ENCODE assay signal across 8 cellular contexts in the genomic region with DNA sequence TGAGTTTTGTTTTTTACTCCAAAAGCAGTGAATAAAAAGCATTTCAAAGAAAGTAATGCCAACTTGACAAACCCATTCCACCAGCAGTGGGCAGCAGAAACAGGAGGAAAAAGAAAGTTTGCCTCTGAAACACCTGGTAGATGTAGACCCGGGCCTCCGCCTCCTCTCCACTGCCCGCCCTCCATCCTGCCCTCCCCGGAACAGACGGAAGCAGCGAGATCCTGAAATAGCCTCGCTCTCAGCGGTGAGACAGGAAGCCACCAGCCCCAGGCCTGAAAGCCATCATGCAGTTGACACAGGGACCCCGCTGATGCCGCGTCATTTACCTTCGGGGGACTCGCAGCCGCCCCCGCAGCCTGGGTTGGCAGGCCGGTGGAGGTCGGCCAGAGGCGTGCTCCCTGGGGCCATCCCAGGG.
A peak's percentile ranks its signal among the peaks of the same experiment; 100 is the strongest.
DNase-seq lines count a peak whose midpoint lies in the region; ATAC-seq and TF ChIP-seq lines count a peak whose summit lies in the region.

No MANE protein-coding gene starts in this region.

- no peak overlapping the region for H3K27ac ChIP-seq in HCT116 (ENCODE audit: low read depth, low read length)

- RAD21 ChIA-PET in HCT116 (lab: Charles Lee; ENCODE audit: low non-redundant PET in 1 of 2, low total read pairs in 2 of 2, uncharacterized antibody in 2 of 2, unreplicated experiment in 2 of 2) = no interaction called here

- no peaks in the 10 kb centered on the region for H3K36me3 ChIP-seq in HCT116 (ENCODE audit: control insufficient read depth in 1 of 2, insufficient read depth in 2 of 2, low read length in 2 of 2)

- H3K9me2 ChIP-seq in HCT116 (ENCODE audit: insufficient read depth) = no peaks in the 10 kb centered on the region

- peak in 1 of 3 experiments; percentile 22; a peak in 1 of 6 replicates for TF ChIP-seq CTCF in HCT116 (IDR thresholded peaks at IDR 0.05 in 2 of 3, conservative IDR thresholded peaks at IDR 0.05 in 1 of 3; ENCODE audit: borderline replicate concordance in 1 of 3, insufficient read depth in 1 of 3, low read depth in 2 of 3, low read length in 2 of 3)

- peak; percentile 86 for ATAC-seq in GM18508 (IDR thresholded peaks at IDR 0.05; ENCODE audit: insufficient read depth, unreplicated experiment)
- peak; percentile 38; the same call in 1 of the 2 replicates for ATAC-seq in HCT116

- H3K4me2 ChIP-seq in HCT116 (ENCODE audit: low read length) = no peak overlapping the region

- no peaks in the 10 kb centered on the region for H4K20me1 ChIP-seq in HCT116 (ENCODE audit: insufficient read depth)

- no peaks in the 10 kb centered on the region for H3K79me2 ChIP-seq in HCT116 (ENCODE audit: insufficient read depth, low read length)

- peak; percentile 13; the same call in 1 of the 2 replicates for TF ChIP-seq RAD21 in HCT116 (IDR thresholded peaks at IDR 0.05; ENCODE audit: low read depth)

- TF ChIP-seq POLR2A in HCT116 (IDR thresholded peaks at IDR 0.05; ENCODE audit: borderline replicate concordance, extremely low read depth, insufficient read depth, insufficient read length) = no peak

- H3K4me3 ChIP-seq in HCT116 (replicated peaks in 1 of 2; ENCODE audit: low read depth in 1 of 2, low read length in 2 of 2) = no peak overlapping the region

- BruUV-seq in HCT116 (replicated peaks; lab: Mats Ljungman, UMichigan) = no TSS peak

- no peak for DNase-seq in HCT116 (ENCODE audit: low read depth, low spot score)
- DNase-seq in NCI-H1694 (lab: John Stamatoyannopoulos, UW) = peak; percentile 72
- DNase-seq in activated T-helper 1 cell treated with anti-CD3 and anti-CD28 coated beads, Interleukin-2, amount 50 U/mL, for 16 hours (ENCODE audit: low read depth in 1 of 2, low spot score in 1 of 2) = peak; percentile 30 to 51
- peak; percentile 77 for DNase-seq in islet precursor cell
- DNase-seq in stimulated activated CD8-positive, alpha-beta memory T cell treated with anti-CD3 and anti-CD28 coated beads, Interleukin-4, amount 100 ng/mL, for 24 hours (ENCODE audit: low read depth) = peak; percentile 31
- no peak for DNase-seq in NCI-H82 (lab: John Stamatoyannopoulos, UW)
- no peak for DNase-seq in OCI-M1 (lab: John Stamatoyannopoulos, UW)

- no peaks in the 10 kb centered on the region for H3K9me3 ChIP-seq in HCT116 (ENCODE audit: control insufficient read depth in 1 of 2, insufficient read depth in 1 of 2, low read depth in 1 of 2, low read length in 2 of 2)

- intact Hi-C loops in HCT116 (cut with micrococcal nuclease) = no loop called here

- H3K4me1 ChIP-seq in HCT116 (ENCODE audit: control insufficient read depth in 1 of 2, insufficient read depth in 2 of 2, low read length in 2 of 2) = no peaks in the 10 kb centered on the region

- H3K27me3 ChIP-seq in HCT116 (ENCODE audit: insufficient read depth, low read length) = peaks cover 61% of the 10 kb centered on the region

- CTCF ChIA-PET in HCT116 (lab: Charles Lee) = no interaction called here

- POLR2A ChIA-PET in HCT116 (lab: Charles Lee) = no interaction called here

- no peak overlapping the region for H3K9ac ChIP-seq in HCT116 (ENCODE audit: low read length)

- no peak overlapping the region for H2AFZ ChIP-seq in HCT116 (ENCODE audit: low read depth, low read length, poor library complexity, severe bottlenecking)

TF ChIP-seq in HCT116, 20 proteins besides CTCF, POLR2A, EP300 and RAD21:
- TF ChIP-seq JUND (IDR thresholded peaks at IDR 0.05) (no peak), TCF7L2 (IDR thresholded peaks at IDR 0.05; ENCODE audit: borderline replicate concordance, extremely low read depth, insufficient read depth, insufficient read length) (no peak), ELF1 (IDR thresholded peaks at IDR 0.05; ENCODE audit: borderline replicate concordance, low read depth) (no peak), SRF (IDR thresholded peaks at IDR 0.05; ENCODE audit: low read depth) (no peak), FOSL1 (IDR thresholded peaks at IDR 0.05; ENCODE audit: low read depth) (no peak), YY1 (IDR thresholded peaks at IDR 0.05; ENCODE audit: extremely low read depth, insufficient replicate concordance, low read depth, low read length) (no peak), EZH2 (IDR thresholded peaks at IDR 0.05) (no peak), CBX3 (IDR thresholded peaks at IDR 0.05; ENCODE audit: low read depth) (no peak)
- TF ChIP-seq, protein P1, sequence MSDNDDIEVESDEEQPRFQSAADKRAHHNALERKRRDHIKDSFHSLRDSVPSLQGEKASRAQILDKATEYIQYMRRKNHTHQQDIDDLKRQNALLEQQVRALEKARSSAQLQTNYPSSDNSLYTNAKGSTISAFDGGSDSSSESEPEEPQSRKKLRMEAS (IDR thresholded peaks at IDR 0.05) = no peak

Comparison
In these comparisons a context has a peak if more than half of its experiments do, and no peak if none do; other contexts are left out.
1. DNase-seq: peak in NCI-H1694 (single experiment), activated T-helper 1 cell treated with anti-CD3 and anti-CD28 coated beads, Interleukin-2, amount 50 U/mL, for 16 hours (2 of 2), islet precursor cell (single experiment) and stimulated activated CD8-positive, alpha-beta memory T cell treated with anti-CD3 and anti-CD28 coated beads, Interleukin-4, amount 100 ng/mL, for 24 hours (single experiment); none in HCT116 (single experiment), NCI-H82 (single experiment) and OCI-M1 (single experiment).